Comparison of ENCODE assay signal across 11 cellular contexts in the genomic region with DNA sequence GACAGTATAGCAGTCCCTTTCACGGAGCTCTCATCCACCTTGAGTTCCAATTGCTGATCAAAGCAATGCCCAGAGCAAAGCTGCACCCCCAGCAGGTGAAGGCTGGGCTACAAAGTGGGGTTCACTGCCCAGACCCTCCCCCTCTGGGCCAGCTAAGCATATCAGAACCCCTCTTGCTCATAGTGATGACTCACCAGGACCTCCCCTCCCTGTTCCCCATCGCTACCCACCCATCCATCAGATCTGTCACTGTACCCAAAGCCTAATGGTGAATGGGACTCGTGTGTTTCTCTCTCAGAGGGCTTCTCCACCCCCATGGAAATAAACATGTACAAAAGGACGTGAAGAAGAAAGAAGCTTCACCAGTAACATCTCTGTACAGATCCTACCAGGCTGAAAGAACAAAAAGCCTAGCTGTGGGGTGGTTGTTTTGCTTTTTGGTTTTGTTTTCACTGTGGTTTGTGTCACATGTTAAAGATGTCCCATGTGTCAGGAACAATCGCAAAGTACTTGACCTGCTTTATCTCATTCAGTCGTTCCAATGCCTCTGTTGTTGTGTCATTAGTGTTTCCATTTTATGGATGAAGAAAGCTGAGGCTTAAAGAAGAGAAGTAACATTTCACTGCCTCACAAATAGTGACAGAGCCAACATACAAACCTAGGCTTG.
DNase-seq lines count a peak whose midpoint lies in the region; ATAC-seq and TF ChIP-seq lines count a peak whose summit lies in the region.
"Had no signal": no experiment of that assay in that cellular context is flagged by ENCODE, and none has a peak within 500 bp of the region (broad histone marks: within the 10 kb centered on the region; RNA-seq: fewer than 3 reads in every experiment).

No MANE protein-coding gene starts in this region.

- H3K36me3 Mint-ChIP-seq in activated B cell treated with CpG ODN at 0.5 μM for 24 hours (ENCODE audit: low read depth) = no peaks in the 10 kb centered on the region
- H3K36me3 Mint-ChIP-seq in natural killer cell treated with Interleukin-12 subunit alpha and Interleukin-12 subunit beta and Interleukin-15 and Interleukin-18, amount 100 ng/mL, for 72 hours = no peaks in the 10 kb centered on the region

- POLR2A ChIA-PET in activated B cell treated with CpG ODN at 0.5 μM for 24 hours (lab: Charles Lee) = interaction anchor here (0.6 to 1.5 kb wide), 4 partner anchors 20 to 274 kb away, joined by 3 to 4 read pairs (median 3); no protein-coding TSS in a partner anchor

- no peak for TF ChIP-seq CTCF in activated B cell treated with CpG ODN at 0.5 μM for 24 hours (IDR thresholded peaks at IDR 0.05)

- CTCF ChIA-PET in activated B cell treated with CpG ODN at 0.5 μM for 24 hours (lab: Charles Lee) = interaction anchor here (1.0 kb wide), 1 partner anchor 26 kb away, joined by 3 read pairs; no protein-coding TSS in a partner anchor

- H3K4me3 Mint-ChIP-seq in activated B cell treated with CpG ODN at 0.5 μM for 24 hours = peak overlapping the region; percentile 63
- peak overlapping the region; percentile 68 for H3K4me3 Mint-ChIP-seq in natural killer cell treated with Interleukin-12 subunit alpha and Interleukin-12 subunit beta and Interleukin-15 and Interleukin-18, amount 100 ng/mL, for 72 hours

- ATAC-seq in GM18861 (IDR thresholded peaks at IDR 0.05; ENCODE audit: unreplicated experiment) = peak; percentile 51
- ATAC-seq in HG02678 (IDR thresholded peaks at IDR 0.05; ENCODE audit: unreplicated experiment) = peak; percentile 70
- peak; percentile 41 for ATAC-seq in activated B cell treated with CpG ODN at 0.5 μM for 24 hours (ENCODE audit: low read depth)
- peak; percentile 62 to 65 for ATAC-seq in natural killer cell treated with Interleukin-12 subunit alpha and Interleukin-12 subunit beta and Interleukin-15 and Interleukin-18, amount 100 ng/mL, for 72 hours
- ATAC-seq: heart right ventricle had no signal

- no peak for DNase-seq in activated B cell treated with CpG ODN at 0.5 μM for 24 hours
- DNase-seq in natural killer cell treated with Interleukin-12 subunit alpha and Interleukin-12 subunit beta and Interleukin-15 and Interleukin-18, amount 100 ng/mL, for 72 hours (ENCODE audit: low spot score) = no peak
- no peak for DNase-seq in T-helper 9 cell
- no peak for DNase-seq in NCI-H446 treated with DMSO at 0.1 percent for 48 hours (lab: John Stamatoyannopoulos, UW)
- no peak for DNase-seq in foreskin melanocyte
- DNase-seq: dermis blood vessel endothelial cell, heart right ventricle, NCI-H774, testis had no signal

- intact Hi-C loops in activated B cell treated with CpG ODN at 0.5 μM for 24 hours (cut with micrococcal nuclease) = loop anchor here (10.0 kb wide), 1 partner anchor 609 kb away; a partner anchor contains a TSS

- H3K27me3 Mint-ChIP-seq in activated B cell treated with CpG ODN at 0.5 μM for 24 hours = no peaks in the 10 kb centered on the region
- peaks cover 11 to 18% of the 10 kb centered on the region in 2 donors for H3K27me3 Mint-ChIP-seq in natural killer cell treated with Interleukin-12 subunit alpha and Interleukin-12 subunit beta and Interleukin-15 and Interleukin-18, amount 100 ng/mL, for 72 hours

- no peaks in the 10 kb centered on the region for H3K9me3 Mint-ChIP-seq in activated B cell treated with CpG ODN at 0.5 μM for 24 hours
- H3K9me3 Mint-ChIP-seq in natural killer cell treated with Interleukin-12 subunit alpha and Interleukin-12 subunit beta and Interleukin-15 and Interleukin-18, amount 100 ng/mL, for 72 hours = no peaks in the 10 kb centered on the region

- peaks cover 83% of the 10 kb centered on the region for H3K4me1 Mint-ChIP-seq in activated B cell treated with CpG ODN at 0.5 μM for 24 hours
- peaks cover 43% of the 10 kb centered on the region in 2 donors for H3K4me1 Mint-ChIP-seq in natural killer cell treated with Interleukin-12 subunit alpha and Interleukin-12 subunit beta and Interleukin-15 and Interleukin-18, amount 100 ng/mL, for 72 hours (ENCODE audit: low read depth in 2 of 2)

- H3K27ac Mint-ChIP-seq in activated B cell treated with CpG ODN at 0.5 μM for 24 hours = peak overlapping the region; percentile 91
- H3K27ac Mint-ChIP-seq in natural killer cell treated with Interleukin-12 subunit alpha and Interleukin-12 subunit beta and Interleukin-15 and Interleukin-18, amount 100 ng/mL, for 72 hours = peak overlapping the region; percentile 36 to 73
